In the genomic region with DNA sequence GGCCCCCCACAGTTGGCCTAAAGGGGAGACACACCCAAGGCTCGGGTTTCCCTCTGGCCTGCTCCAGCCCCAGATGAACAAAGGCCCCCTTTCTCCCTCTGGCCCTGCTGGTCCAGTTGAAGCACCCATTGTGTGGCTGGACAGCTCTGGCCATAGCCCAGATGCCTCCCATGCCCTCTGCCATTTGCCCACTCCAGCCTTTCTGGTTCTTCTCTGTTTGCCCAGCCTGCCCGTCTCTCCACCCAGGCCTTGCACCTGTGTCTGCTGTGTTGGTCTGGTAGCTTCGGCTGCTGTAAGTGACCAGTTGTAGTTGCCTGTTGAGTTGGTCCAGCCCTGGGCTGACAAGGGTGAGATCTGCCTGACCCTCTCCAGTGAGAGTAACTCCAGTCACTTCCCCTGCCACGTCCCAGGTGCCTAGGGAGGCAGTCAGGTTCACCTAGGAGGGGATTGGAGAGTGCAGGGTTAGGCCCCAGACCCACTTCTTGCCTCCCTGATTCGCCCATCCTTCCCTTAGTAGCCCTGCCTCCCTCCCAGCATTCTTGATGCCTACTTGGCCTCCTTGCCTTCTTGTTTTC, we compare ENCODE assay signal across 24 cellular contexts. TPM values are rescaled to one million over a fixed set of nuclear protein-coding genes. Genes with fewer than 3 reads are reported as not detected.
A peak's percentile ranks its signal among the peaks of the same experiment; 100 is the strongest.
DNase-seq lines count a peak whose midpoint lies in the region; ATAC-seq and TF ChIP-seq lines count a peak whose summit lies in the region.
"Had no signal": no experiment of that assay in that cellular context is flagged by ENCODE, and none has a peak within 500 bp of the region (broad histone marks: within the 10 kb centered on the region; RNA-seq: fewer than 3 reads in every experiment).

No MANE protein-coding gene starts in this region.

- H3K4me1 Mint-ChIP-seq in activated naive CD4-positive, alpha-beta T cell treated with anti-CD3 and anti-CD28 coated beads, Interleukin-2, amount 10 ng/mL, durations not matched to agents 7 days and 5 days = peaks cover 18% of the 10 kb centered on the region
- H3K4me1 Mint-ChIP-seq in neural crest cell = peaks cover 25% of the 10 kb centered on the region

- CTCF ChIA-PET in activated naive CD4-positive, alpha-beta T cell treated with anti-CD3 and anti-CD28 coated beads, Interleukin-2, amount 10 ng/mL, durations not matched to agents 7 days and 5 days (lab: Charles Lee) = interaction anchor here (1.4 to 2.0 kb wide), 3 partner anchors 8 to 171 kb away, joined by 3 to 8 read pairs (median 5); no protein-coding TSS in a partner anchor

- peak; percentile 18 for DNase-seq in activated naive CD4-positive, alpha-beta T cell treated with anti-CD3 and anti-CD28 coated beads, Interleukin-2, amount 10 ng/mL, durations not matched to agents 7 days and 5 days
- DNase-seq in activated naive CD4-positive, alpha-beta T cell treated with Interleukin-2 at 50 U/mL for 16 hours = no peak
- DNase-seq in esophagus muscularis mucosa (ENCODE audit: extremely low spot score) (peak; percentile 87), neural crest cell (ENCODE audit: low read depth, low spot score) (no peak), ureter (ENCODE audit: low spot score) (peak; percentile 31), KG1 (lab: John Stamatoyannopoulos, UW) (no peak)
- no peak for DNase-seq in effector memory CD4-positive, alpha-beta T cell
- DNase-seq: ACHN; activated T-cell treated with anti-CD3 and anti-CD28 coated beads, Interleukin-2, amount 50 U/mL, for 1 hour; CD4-positive, CD25-positive, alpha-beta regulatory T cell; DMS53; erythroblast; GOT3; immature natural killer cell; naive thymus-derived CD4-positive, alpha-beta T cell; NCI-H187; NK-92 treated with Interleukin-12 subunit alpha and Interleukin-12 subunit beta, amount 100 ng/mL, for 24 hours; stimulated activated CD4-positive, alpha-beta T cell treated with anti-CD3 and anti-CD28 coated beads, Interleukin-12 subunit alpha, Interleukin-12 subunit beta, amount 100 ng/mL, for 4 hours; SW 1271 had no signal

- no peak for ATAC-seq in GM21737 (IDR thresholded peaks at IDR 0.05; ENCODE audit: unreplicated experiment)
- ATAC-seq: activated naive CD4-positive, alpha-beta T cell treated with anti-CD3 and anti-CD28 coated beads, Interleukin-2, amount 50 U/mL, for 72 hours; naive thymus-derived CD4-positive, alpha-beta T cell had no signal

- TF ChIP-seq POLR2A in esophagus muscularis mucosa (IDR thresholded peaks at IDR 0.05; ENCODE audit: low read depth) = no peak

- no peaks in the 10 kb centered on the region for H3K36me3 Mint-ChIP-seq in activated naive CD4-positive, alpha-beta T cell treated with anti-CD3 and anti-CD28 coated beads, Interleukin-2, amount 10 ng/mL, durations not matched to agents 7 days and 5 days
- H3K36me3 Mint-ChIP-seq in neural crest cell (ENCODE audit: low read depth) = peaks cover 3% of the 10 kb centered on the region
- H3K36me3 Mint-ChIP-seq: activated naive CD4-positive, alpha-beta T cell treated with anti-CD3 and anti-CD28 coated beads, Interleukin-2, amount 50 U/mL, for 72 hours; CD4-positive, CD25-positive, alpha-beta regulatory T cell; immature natural killer cell; naive thymus-derived CD4-positive, alpha-beta T cell had no signal

- peaks cover 16 to 50% (median 37%) of the 10 kb centered on the region in 4 donors for H3K4me1 ChIP-seq in esophagus muscularis mucosa
- H3K4me1 ChIP-seq in effector memory CD4-positive, alpha-beta T cell (ENCODE audit: control insufficient read depth, insufficient read depth, low read length, poor library complexity, severe bottlenecking) = peaks cover 26% of the 10 kb centered on the region

- TF ChIP-seq EP300 in esophagus muscularis mucosa (IDR thresholded peaks at IDR 0.05) = no peak

- no peaks in the 10 kb centered on the region for H3K9me3 ChIP-seq in esophagus muscularis mucosa
- no peaks in the 10 kb centered on the region for H3K9me3 ChIP-seq in effector memory CD4-positive, alpha-beta T cell (ENCODE audit: control insufficient read depth, low read length)
- H3K9me3 ChIP-seq: prostate gland had no signal

- WGBS in esophagus muscularis mucosa = 87% methylated on average over 5 of the region's 5 CpGs

- H3K9me3 Mint-ChIP-seq in activated naive CD4-positive, alpha-beta T cell treated with anti-CD3 and anti-CD28 coated beads, Interleukin-2, amount 10 ng/mL, durations not matched to agents 7 days and 5 days = no peaks in the 10 kb centered on the region
- H3K9me3 Mint-ChIP-seq in neural crest cell = no peaks in the 10 kb centered on the region
- H3K9me3 Mint-ChIP-seq: activated naive CD4-positive, alpha-beta T cell treated with anti-CD3 and anti-CD28 coated beads, Interleukin-2, amount 50 U/mL, for 72 hours; dendritic cell treated with granulocyte-macrophage colony-stimulating factor and Interleukin-4, amounts not matched to agents 40 ng/mL and 50 ng/mL, for 4 days; immature natural killer cell; naive thymus-derived CD4-positive, alpha-beta T cell had no signal

- H3K4me3 Mint-ChIP-seq in activated naive CD4-positive, alpha-beta T cell treated with anti-CD3 and anti-CD28 coated beads, Interleukin-2, amount 10 ng/mL, durations not matched to agents 7 days and 5 days = no peak overlapping the region
- H3K4me3 Mint-ChIP-seq in neural crest cell = peak overlapping the region; percentile 72
- H3K4me3 Mint-ChIP-seq: dendritic cell treated with granulocyte-macrophage colony-stimulating factor and Interleukin-4, amounts not matched to agents 40 ng/mL and 50 ng/mL, for 4 days; immature natural killer cell had no signal

- intact Hi-C loops in esophagus muscularis mucosa (cut with DNase I) = no loop called here

- no peak overlapping the region for H3K27ac ChIP-seq in esophagus muscularis mucosa (replicated peaks in 1 of 4)
- H3K27ac ChIP-seq in effector memory CD4-positive, alpha-beta T cell (ENCODE audit: insufficient read depth, low read length, poor library complexity, severe bottlenecking) = no peak overlapping the region
- H3K27ac ChIP-seq: prostate gland had no signal

- no peak for TF ChIP-seq CTCF in esophagus muscularis mucosa (IDR thresholded peaks at IDR 0.05)
- no peak for TF ChIP-seq CTCF in neural crest cell (conservative IDR thresholded peaks at IDR 0.05)

- peaks cover 91% of the 10 kb centered on the region for H3K27me3 Mint-ChIP-seq in activated naive CD4-positive, alpha-beta T cell treated with anti-CD3 and anti-CD28 coated beads, Interleukin-2, amount 10 ng/mL, durations not matched to agents 7 days and 5 days
- peaks cover 54% of the 10 kb centered on the region for H3K27me3 Mint-ChIP-seq in neural crest cell (ENCODE audit: low read depth)

- no peak overlapping the region for H3K27ac Mint-ChIP-seq in activated naive CD4-positive, alpha-beta T cell treated with anti-CD3 and anti-CD28 coated beads, Interleukin-2, amount 10 ng/mL, durations not matched to agents 7 days and 5 days
- H3K27ac Mint-ChIP-seq in neural crest cell (ENCODE audit: unreplicated experiment) = no peak overlapping the region
- H3K27ac Mint-ChIP-seq: activated naive CD4-positive, alpha-beta T cell treated with anti-CD3 and anti-CD28 coated beads, Interleukin-2, amount 50 U/mL, for 72 hours; CD4-positive, CD25-positive, alpha-beta regulatory T cell; dendritic cell treated with granulocyte-macrophage colony-stimulating factor and Interleukin-4, amounts not matched to agents 40 ng/mL and 50 ng/mL, for 4 days; immature natural killer cell; naive thymus-derived CD4-positive, alpha-beta T cell had no signal

- peaks cover 0 to 30% (median 17%) of the 10 kb centered on the region in 4 donors for H3K36me3 ChIP-seq in esophagus muscularis mucosa
- no peaks in the 10 kb centered on the region for H3K36me3 ChIP-seq in effector memory CD4-positive, alpha-beta T cell (ENCODE audit: control insufficient read depth, insufficient read depth, low read length)
- H3K36me3 ChIP-seq: prostate gland had no signal

- peaks cover 0 to 80% (median 10%) of the 10 kb centered on the region in 4 donors for H3K27me3 ChIP-seq in esophagus muscularis mucosa
- peaks cover 74% of the 10 kb centered on the region for H3K27me3 ChIP-seq in effector memory CD4-positive, alpha-beta T cell (replicated peaks; ENCODE audit: control insufficient read depth, insufficient read depth, low read length, poor library complexity, severe bottlenecking)

- H3K4me3 ChIP-seq in esophagus muscularis mucosa = no peak overlapping the region
- H3K4me3 ChIP-seq in effector memory CD4-positive, alpha-beta T cell (ENCODE audit: insufficient read depth, low read depth, low read length, poor library complexity, severe bottlenecking) = no peak overlapping the region
- H3K4me3 ChIP-seq: lung, prostate gland had no signal

RNA-seq across cellular contexts. Expression of a gene that starts 3.0 kb away (rescaled TPM):
- total RNA-seq in esophagus muscularis mucosa = 10 to 100 TPM in 2 of 4 donors, 1 to 10 TPM in 2; 2.8 to 10.9 (median 7.3) TPM
- total RNA-seq in neural crest cell = 18.6 and 19.5 TPM in 2 replicates
- 3.3 TPM for total RNA-seq in ureter
- total RNA-seq: CD4-positive, CD25-positive, alpha-beta regulatory T cell had no signal

RNA-seq across cellular contexts. Expression of a gene that starts 18.7 kb away (rescaled TPM):
- total RNA-seq in esophagus muscularis mucosa = 100 to 1,000 TPM in 3 of 4 donors, 10 to 100 TPM in 1; 77.7 to 133 (median 111) TPM
- 41.2 and 43.8 TPM in 2 replicates for total RNA-seq in neural crest cell
- 41.5 TPM for total RNA-seq in ureter

RNA-seq across cellular contexts. Expression of a gene that starts 25.4 kb away (rescaled TPM):
- total RNA-seq in esophagus muscularis mucosa (10 to 100 TPM; 39.0 to 68.6 (median 46.8) TPM), neural crest cell (74.7 and 75.6 TPM in 2 replicates), ureter (40.0 TPM)

RNA-seq across cellular contexts. Expression of a gene that starts 39.0 kb away (rescaled TPM):
- total RNA-seq in esophagus muscularis mucosa (10 to 100 TPM; 22.7 to 30.7 (median 29.0) TPM), neural crest cell (15.9 and 17.3 TPM in 2 replicates), ureter (48.0 TPM)

Comparison
In these comparisons a context has a peak if more than half of its experiments do, and no peak if none do; other contexts are left out.
1. DNase-seq: peak in activated naive CD4-positive, alpha-beta T cell treated with anti-CD3 and anti-CD28 coated beads, Interleukin-2, amount 10 ng/mL, durations not matched to agents 7 days and 5 days (single experiment), esophagus muscularis mucosa (single experiment) and ureter (single experiment); none in activated naive CD4-positive, alpha-beta T cell treated with Interleukin-2 at 50 U/mL for 16 hours (single experiment), neural crest cell (single experiment), KG1 (single experiment) and effector memory CD4-positive, alpha-beta T cell (0 of 3).